8 cellular contexts compared by ENCODE assay signal in the genomic region with DNA sequence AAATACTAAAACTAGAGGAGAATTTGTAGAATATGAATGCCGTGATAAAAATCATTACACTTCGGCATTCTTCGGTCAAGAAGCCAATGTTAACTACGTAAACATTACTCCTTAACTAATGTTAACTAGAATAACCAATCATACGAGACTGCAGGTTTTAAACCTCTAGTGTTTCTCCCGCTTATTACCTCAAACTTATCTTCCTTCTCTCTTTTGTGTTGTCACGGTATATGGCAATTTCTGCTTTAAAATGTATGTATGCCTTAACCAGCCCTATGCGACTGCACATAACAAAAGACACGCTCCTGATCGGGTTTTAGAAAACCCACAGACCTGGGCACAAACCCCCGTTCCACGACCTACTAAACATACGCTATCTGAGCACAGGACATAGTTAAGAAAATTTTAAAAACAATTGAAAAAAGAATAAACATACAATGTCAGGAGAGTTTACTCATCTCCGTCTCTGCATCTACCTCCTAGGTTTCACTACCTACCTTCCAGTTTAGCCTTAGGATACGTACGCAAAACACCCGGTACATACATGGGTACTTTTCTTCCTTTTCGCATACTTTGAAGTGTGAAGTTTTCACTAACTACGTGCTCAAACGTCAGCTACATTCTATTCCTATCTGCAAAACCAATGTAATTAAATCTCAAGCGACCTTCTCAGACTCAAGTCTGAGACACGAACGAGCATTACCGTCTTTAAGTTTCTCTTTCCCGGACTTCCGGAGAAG. TPM values are rescaled to one million over a fixed set of nuclear protein-coding genes. Genes with fewer than 3 reads are reported as not detected.
DNase-seq lines count a peak whose midpoint lies in the region; ATAC-seq, FAIRE-seq and TF ChIP-seq lines count a peak whose summit lies in the region.

No MANE protein-coding gene starts in this region.

- peaks cover 10% of the 10 kb centered on the region in 2 donors for H3K36me3 ChIP-seq in kidney (ENCODE audit: control insufficient read depth in 1 of 2, insufficient read depth in 2 of 2, low read length in 2 of 2)

- no peak for TF ChIP-seq CTCF in kidney (IDR thresholded peaks at IDR 0.05; ENCODE audit: borderline replicate concordance, extremely low read depth, insufficient read depth)

- H3K27ac Mint-ChIP-seq in activated naive CD8-positive, alpha-beta T cell treated with anti-CD3 and anti-CD28 coated beads, Interleukin-2, amount 10 ng/mL, durations not matched to agents 7 days and 5 days, result peak overlapping the region; percentile 97

- no peaks in the 10 kb centered on the region for H3K9me3 ChIP-seq in kidney (ENCODE audit: control insufficient read depth in 1 of 2, low read length in 2 of 2)

- no peak for FAIRE-seq in kidney (lab: Jason Lieb, UNC)

- intact Hi-C loops in kidney (cut with DNase I), result loop anchor here (10.0 kb wide), 1 partner anchor 196 kb away; no protein-coding TSS in a partner anchor

- peak overlapping the region; percentile 95 to 99 for H3K9ac ChIP-seq in kidney (ENCODE audit: low read length in 2 of 2)

- no peak for ATAC-seq in activated naive CD8-positive, alpha-beta T cell treated with anti-CD3 and anti-CD28 coated beads, Interleukin-2, amount 10 ng/mL, durations not matched to agents 7 days and 5 days (ENCODE audit: low read depth)
- ATAC-seq in HG03139 (IDR thresholded peaks at IDR 0.05; ENCODE audit: unreplicated experiment), result no peak

- no peaks in the 10 kb centered on the region for H3K27me3 Mint-ChIP-seq in activated naive CD8-positive, alpha-beta T cell treated with anti-CD3 and anti-CD28 coated beads, Interleukin-2, amount 10 ng/mL, durations not matched to agents 7 days and 5 days

- H3K27ac ChIP-seq in kidney (ENCODE audit: low read depth in 2 of 2, low read length in 2 of 2), result peak overlapping the region; percentile 95 to 100

- peaks cover 9 to 14% of the 10 kb centered on the region in 2 donors for H3K4me1 ChIP-seq in kidney (ENCODE audit: control insufficient read depth in 1 of 2, insufficient read depth in 1 of 2, low read depth in 1 of 2, low read length in 2 of 2)

- peak overlapping the region; percentile 96 to 100 for H3K4me3 ChIP-seq in kidney (ENCODE audit: low read length in 2 of 2)

- DNase-seq in NCI-H1417 (lab: John Stamatoyannopoulos, UW) (peak in 2 of 3 experiments; percentile 27 to 81), NCI-H1417 treated with DMSO at 0.1 percent for 48 hours (lab: John Stamatoyannopoulos, UW) (no peak), M059J (ENCODE audit: low read depth) (peak; percentile 51), kidney (no peak), superior temporal gyrus (ENCODE audit: extremely low spot score) (peak; percentile 66), COR-L47 (lab: John Stamatoyannopoulos, UW) (no peak)
- DNase-seq in activated naive CD8-positive, alpha-beta T cell treated with anti-CD3 and anti-CD28 coated beads, Interleukin-2, amount 10 ng/mL, durations not matched to agents 7 days and 5 days, result no peak

- H3K9me3 Mint-ChIP-seq in activated naive CD8-positive, alpha-beta T cell treated with anti-CD3 and anti-CD28 coated beads, Interleukin-2, amount 10 ng/mL, durations not matched to agents 7 days and 5 days, result no peaks in the 10 kb centered on the region

- POLR2A ChIA-PET in activated naive CD8-positive, alpha-beta T cell treated with anti-CD3 and anti-CD28 coated beads, Interleukin-2, amount 10 ng/mL, durations not matched to agents 7 days and 5 days (lab: Charles Lee), result interaction anchor here (0.5 to 3.5 kb wide), 19 partner anchors 9 to 1261 kb away, joined by 3 to 63 read pairs (median 10); partner anchors contain the start of genes CEP57L1, MICAL1, PPIL6 and SESN1

- peaks cover 38% of the 10 kb centered on the region for H3K36me3 Mint-ChIP-seq in activated naive CD8-positive, alpha-beta T cell treated with anti-CD3 and anti-CD28 coated beads, Interleukin-2, amount 10 ng/mL, durations not matched to agents 7 days and 5 days

- peak overlapping the region; percentile 91 for H3K4me3 Mint-ChIP-seq in activated naive CD8-positive, alpha-beta T cell treated with anti-CD3 and anti-CD28 coated beads, Interleukin-2, amount 10 ng/mL, durations not matched to agents 7 days and 5 days

- peaks cover 37% of the 10 kb centered on the region for H3K4me1 Mint-ChIP-seq in activated naive CD8-positive, alpha-beta T cell treated with anti-CD3 and anti-CD28 coated beads, Interleukin-2, amount 10 ng/mL, durations not matched to agents 7 days and 5 days

RNA-seq across cellular contexts. Expression of gene CD164, which starts 1.1 kb away (rescaled TPM):
- 380 and 486 TPM in 2 replicates for total RNA-seq in M059J (2014; rRNA removed; shearing (Covaris generic))
- 100 to 1,000 TPM; 250 to 252 TPM for total RNA-seq in activated naive CD8-positive, alpha-beta T cell treated with anti-CD3 and anti-CD28 coated beads, Interleukin-2, amount 10 ng/mL, durations not matched to agents 7 days and 5 days
- total RNA-seq in kidney, result 267 TPM
- polyA plus RNA-seq in kidney (ENCODE audit: insufficient read depth, low read depth, low replicate concordance), result 205 TPM

RNA-seq across cellular contexts. Expression of gene PPIL6, which starts 59.3 kb away (rescaled TPM):
- 2.1 and 9.6 TPM in 2 replicates for total RNA-seq in M059J (2014; rRNA removed; shearing (Covaris generic))
- under 1 TPM; 0.17 to 0.53 TPM for total RNA-seq in activated naive CD8-positive, alpha-beta T cell treated with anti-CD3 and anti-CD28 coated beads, Interleukin-2, amount 10 ng/mL, durations not matched to agents 7 days and 5 days
- 8.4 TPM for total RNA-seq in kidney
- 6.0 TPM for polyA plus RNA-seq in kidney (ENCODE audit: insufficient read depth, low read depth, low replicate concordance)

RNA-seq across cellular contexts. Expression of gene SMPD2, which starts 59.3 kb away (rescaled TPM):
- 10.9 and 14.6 TPM in 2 replicates for total RNA-seq in M059J (2014; rRNA removed; shearing (Covaris generic))
- 10 to 100 TPM; 15.6 to 16.6 TPM for total RNA-seq in activated naive CD8-positive, alpha-beta T cell treated with anti-CD3 and anti-CD28 coated beads, Interleukin-2, amount 10 ng/mL, durations not matched to agents 7 days and 5 days
- 17.4 TPM for total RNA-seq in kidney
- polyA plus RNA-seq in kidney (ENCODE audit: insufficient read depth, low read depth, low replicate concordance), result 14.7 TPM

Comparison
In these comparisons a context has a peak if more than half of its experiments do, and no peak if none do; other contexts are left out.
1. DNase-seq: peak in NCI-H1417 (2 of 3), M059J (single experiment) and superior temporal gyrus (single experiment); none in NCI-H1417 treated with DMSO at 0.1 percent for 48 hours (single experiment), activated naive CD8-positive, alpha-beta T cell treated with anti-CD3 and anti-CD28 coated beads, Interleukin-2, amount 10 ng/mL, durations not matched to agents 7 days and 5 days (single experiment), kidney (single experiment) and COR-L47 (single experiment).